ENCODE assay signal across 20 cellular contexts in genomic region chr11:66920978-66921784, GRCh38. TPM values are rescaled to one million over a fixed set of nuclear protein-coding genes. Genes with fewer than 3 reads are reported as not detected.
A peak's percentile ranks its signal among the peaks of the same experiment; 100 is the strongest.
DNase-seq lines count a peak whose midpoint lies in the region; TF ChIP-seq lines count a peak whose summit lies in the region.
"Had no signal": no experiment of that assay in that cellular context is flagged by ENCODE, and none has a peak within 500 bp of the region (broad histone marks: within the 10 kb centered on the region; RNA-seq: fewer than 3 reads in every experiment).

No MANE protein-coding gene starts in this region.

- H3K9me3 ChIP-seq in HUES6 (ENCODE audit: control insufficient read depth, insufficient read depth, low read depth, low read length) (peaks cover 3% of the 10 kb centered on the region), subcutaneous abdominal adipose tissue (ENCODE audit: control insufficient read depth in 5 of 5, low read length in 5 of 5) (no peaks in the 10 kb centered on the region), sigmoid colon (no peaks in the 10 kb centered on the region)
- H3K9me3 ChIP-seq: breast epithelium, thoracic aorta had no signal

- H3K27ac ChIP-seq in HUES6 (ENCODE audit: low read depth, low read length) (peak overlapping the region; percentile 18; the same call in 1 of the 2 replicates), subcutaneous abdominal adipose tissue (ENCODE audit: low read depth, low read length) (peak overlapping the region; percentile 48), sigmoid colon (no peak overlapping the region)
- H3K27ac ChIP-seq: BLaER1 had no signal

- no peaks in the 10 kb centered on the region for H3K36me3 ChIP-seq in HUES6 (ENCODE audit: control insufficient read depth, insufficient read depth, low read length)
- H3K36me3 ChIP-seq in subcutaneous abdominal adipose tissue (ENCODE audit: control insufficient read depth in 5 of 5, insufficient read depth in 5 of 5, low read length in 5 of 5): peaks cover 0 to under 1% (median 0%) of the 10 kb centered on the region in 5 donors
- no peaks in the 10 kb centered on the region for H3K36me3 ChIP-seq in sigmoid colon
- H3K36me3 ChIP-seq: BLaER1, breast epithelium, thoracic aorta had no signal

- H3K4me1 ChIP-seq in HUES6 (ENCODE audit: control insufficient read depth, insufficient read depth, low read length) (peaks cover 22% of the 10 kb centered on the region), subcutaneous abdominal adipose tissue (ENCODE audit: control insufficient read depth in 5 of 5, insufficient read depth in 5 of 5, low read length in 5 of 5) (peaks cover 0 to 36% (median 29%) of the 10 kb centered on the region in 5 donors), sigmoid colon (no peaks in the 10 kb centered on the region)
- H3K4me1 ChIP-seq: BLaER1, breast epithelium had no signal

- DNase-seq in OCI-M1 (lab: John Stamatoyannopoulos, UW): peak; percentile 42
- DNase-seq in globus pallidus (ENCODE audit: low spot score): peak; percentile 46
- DNase-seq in central memory CD4-positive, alpha-beta T cell: no peak
- no peak for DNase-seq in activated CD4-positive, CD25-positive, alpha-beta regulatory T cell treated with anti-CD3 and anti-CD28 coated beads, Interleukin-2, amount 50 U/mL, for 72 hours
- no peak for DNase-seq in sigmoid colon
- DNase-seq: activated CD4-positive, alpha-beta memory T cell treated with anti-CD3 and anti-CD28 coated beads for 36 hours; activated naive CD8-positive, alpha-beta T cell treated with anti-CD3 and anti-CD28 coated beads, Interleukin-2, amount 10 ng/mL, durations not matched to agents 7 days and 5 days; activated T-cell treated with anti-CD3 and anti-CD28 coated beads, Interleukin-2, amount 50 U/mL, for 72 hours; DMS79; NCI-H1048; NCI-H226; SHP77 treated with DMSO at 0.1 percent for 48 hours; stimulated activated CD4-positive, alpha-beta T cell treated with anti-CD3 and anti-CD28 coated beads, Interleukin-4, amount 100 ng/mL, for 4 hours had no signal

- intact Hi-C loops in sigmoid colon (cut with DNase I): no loop called here

- 71 to 88% methylated on average over 18 of the region's 18 CpGs for WGBS in sigmoid colon, 2 donors

- TF ChIP-seq EP300 in sigmoid colon (IDR thresholded peaks at IDR 0.05): no peak

- H3K9ac ChIP-seq in HUES6 (ENCODE audit: low read length): no peak overlapping the region
- H3K9ac ChIP-seq in subcutaneous abdominal adipose tissue (ENCODE audit: low read length in 5 of 5): no peak overlapping the region
- H3K9ac ChIP-seq: BLaER1 had no signal

- no peak for TF ChIP-seq CTCF in sigmoid colon (IDR thresholded peaks at IDR 0.05)

- no peak for TF ChIP-seq POLR2A in sigmoid colon (IDR thresholded peaks at IDR 0.05)

- H3K4me3 ChIP-seq in HUES6 (ENCODE audit: low read depth, low read length) (no peak overlapping the region), subcutaneous abdominal adipose tissue (ENCODE audit: low read depth in 1 of 5, low read length in 5 of 5) (peak overlapping the region in 2 of 5 donors; percentile 22 to 24), sigmoid colon (no peak overlapping the region)
- H3K4me3 ChIP-seq: BLaER1, breast epithelium, skin epidermis, thoracic aorta had no signal

- H3K27me3 ChIP-seq in HUES6 (ENCODE audit: control insufficient read depth, insufficient read depth, low read length): no peaks in the 10 kb centered on the region
- no peaks in the 10 kb centered on the region for H3K27me3 ChIP-seq in subcutaneous abdominal adipose tissue (ENCODE audit: control insufficient read depth in 5 of 5, insufficient read depth in 4 of 5, low read length in 5 of 5)
- no peaks in the 10 kb centered on the region for H3K27me3 ChIP-seq in sigmoid colon
- H3K27me3 ChIP-seq: BLaER1, breast epithelium had no signal

RNA-seq across cellular contexts. Expression of gene PC, which starts 37.0 kb away (rescaled TPM):
- 10 to 100 TPM in 1 of 4 donors, 1 to 10 TPM in 3; 2.0 to 11.8 (median 5.1) TPM for total RNA-seq in sigmoid colon
- 10 to 100 TPM; 27.0 to 40.2 (median 34.2) TPM for polyA plus RNA-seq in sigmoid colon

RNA-seq across cellular contexts. Expression of gene C11orf86, which starts 53.9 kb away (rescaled TPM):
- not detected for total RNA-seq in sigmoid colon
- polyA plus RNA-seq in sigmoid colon: 100 to 1,000 TPM in 2 of 3 donors, 10 to 100 TPM in 1; 61.0 to 297 (median 132) TPM
- total RNA-seq: activated CD4-positive, alpha-beta memory T cell treated with anti-CD3 and anti-CD28 coated beads for 36 hours; activated naive CD8-positive, alpha-beta T cell treated with anti-CD3 and anti-CD28 coated beads, Interleukin-2, amount 10 ng/mL, durations not matched to agents 7 days and 5 days; activated T-cell treated with anti-CD3 and anti-CD28 coated beads, Interleukin-2, amount 50 U/mL, for 72 hours; breast epithelium; liver; thoracic aorta had no signal

Comparison
In these comparisons a context has a peak if more than half of its experiments do, and no peak if none do; other contexts are left out.
1. H3K27ac ChIP-seq: peak in HUES6 (single experiment) and subcutaneous abdominal adipose tissue (single experiment); none in sigmoid colon (0 of 4).
2. DNase-seq: peak in OCI-M1 (single experiment) and globus pallidus (single experiment); none in central memory CD4-positive, alpha-beta T cell (single experiment), activated CD4-positive, CD25-positive, alpha-beta regulatory T cell treated with anti-CD3 and anti-CD28 coated beads, Interleukin-2, amount 50 U/mL, for 72 hours (single experiment) and sigmoid colon (single experiment).